Comparison of ENCODE assay signal across 10 cellular contexts in the genomic region with DNA sequence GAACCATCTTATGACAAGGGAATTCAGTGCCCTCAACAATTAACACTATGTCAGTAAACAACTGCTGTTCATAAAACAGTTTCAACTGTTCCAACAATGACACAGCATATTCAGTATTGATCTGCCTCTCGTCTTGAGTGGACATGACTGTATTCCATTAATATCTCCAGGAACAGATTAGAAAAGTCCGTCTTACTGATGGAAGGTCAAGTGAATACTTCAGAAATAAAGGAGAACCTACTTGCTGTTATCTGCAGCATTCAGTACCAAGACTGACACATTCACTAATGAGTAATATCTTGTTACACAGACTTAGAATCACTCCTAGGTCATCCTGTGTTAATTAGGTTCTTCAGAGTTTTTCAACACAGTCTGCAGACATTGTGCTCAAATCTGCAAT. TPM values are rescaled to one million over a fixed set of nuclear protein-coding genes. Genes with fewer than 3 reads are reported as not detected.
DNase-seq lines count a peak whose midpoint lies in the region; ATAC-seq, FAIRE-seq and TF ChIP-seq lines count a peak whose summit lies in the region.
"Had no signal": no experiment of that assay in that cellular context is flagged by ENCODE, and none has a peak within 500 bp of the region (broad histone marks: within the 10 kb centered on the region; RNA-seq: fewer than 3 reads in every experiment).

No MANE protein-coding gene starts in this region.

- TF ChIP-seq POLR2A in heart left ventricle (IDR thresholded peaks at IDR 0.05) (no peak), stomach (IDR thresholded peaks at IDR 0.05) (no peak)

- intact Hi-C loops in heart left ventricle (cut with DNase I) (no loop called here), stomach (cut with DNase I; ENCODE audit: low total_unique reads) (no loop called here)

- TF ChIP-seq EP300 in stomach (IDR thresholded peaks at IDR 0.05): no peak

- peaks cover 16% of the 10 kb centered on the region for H3K36me3 Mint-ChIP-seq in T-cell

- POLR2A ChIA-PET in T-cell (lab: Charles Lee): interaction anchor here in 1 of 2 donors (0.9 to 1.0 kb wide), 2 partner anchors 11 to 162 kb away, joined by 3 to 5 read pairs; no protein-coding TSS in a partner anchor

- H3K27me3 Mint-ChIP-seq in T-cell: no peaks in the 10 kb centered on the region

- H3K9me3 Mint-ChIP-seq in T-cell: no peaks in the 10 kb centered on the region

- ATAC-seq in heart left ventricle (peak in 3 of 4 donors; percentile 18 to 31 (median 28)), T-cell (replicated peaks in 1 of 4) (no peak), HG03342 (IDR thresholded peaks at IDR 0.05; ENCODE audit: unreplicated experiment) (no peak)

- H3K4me3 ChIP-seq in heart left ventricle (peak overlapping the region in 1 of 12 donors; percentile 5), right atrium auricular region (no peak overlapping the region), stomach (no peak overlapping the region)

- 7 to 18% (median 12%) methylated on average over 2 of the region's 2 CpGs for WGBS in heart left ventricle, 4 donors
- 18 to 30% (median 26%) methylated on average over 2 of the region's 2 CpGs for WGBS in stomach, 5 donors

- peak overlapping the region; percentile 8 to 56 for H3K27ac Mint-ChIP-seq in T-cell

- H3K27ac ChIP-seq in heart left ventricle: peak overlapping the region in 11 of 12 donors; percentile 9 to 73 (median 48)
- peak overlapping the region in 1 of 2 donors; percentile 25 for H3K27ac ChIP-seq in right atrium auricular region
- no peak overlapping the region for H3K27ac ChIP-seq in stomach

- peak overlapping the region in 2 of 3 donors; percentile 25 to 49 for H3K4me3 Mint-ChIP-seq in T-cell

- DNase-seq in heart left ventricle (no peak), right atrium auricular region (ENCODE audit: low spot score) (no peak), T-cell (no peak), globus pallidus (ENCODE audit: low spot score) (peak; percentile 17), urothelium cell line (ENCODE audit: low spot score) (no peak), stomach (no peak), KG1 (lab: John Stamatoyannopoulos, UW) (no peak)
- DNase-seq: activated CD8-positive, alpha-beta memory T cell treated with anti-CD3 and anti-CD28 coated beads, Interleukin-2, amount 50 U/mL, for 48 hours; NCI-H2107 had no signal

- H3K9me3 ChIP-seq in heart left ventricle (no peaks in the 10 kb centered on the region), right atrium auricular region (no peaks in the 10 kb centered on the region), stomach (no peaks in the 10 kb centered on the region)

- FAIRE-seq in urothelium cell line (lab: Jason Lieb, UNC): peak; percentile 46

- H3K4me1 ChIP-seq in heart left ventricle (peaks cover 0 to 94% (median 57%) of the 10 kb centered on the region in 12 donors), right atrium auricular region (peaks cover 0 to 46% of the 10 kb centered on the region in 2 donors), stomach (peaks cover 23 to 86% (median 44%) of the 10 kb centered on the region in 4 donors)

- TF ChIP-seq CTCF in heart left ventricle (IDR thresholded peaks at IDR 0.05): no peak
- TF ChIP-seq CTCF in right atrium auricular region (IDR thresholded peaks at IDR 0.05): no peak
- TF ChIP-seq CTCF in stomach (IDR thresholded peaks at IDR 0.05): no peak

- H3K27me3 ChIP-seq in heart left ventricle (no peaks in the 10 kb centered on the region), right atrium auricular region (no peaks in the 10 kb centered on the region), stomach (no peaks in the 10 kb centered on the region)

- H3K4me1 Mint-ChIP-seq in T-cell: peaks cover 68 to 70% (median 70%) of the 10 kb centered on the region in 3 donors

- CTCF ChIA-PET in T-cell (lab: Charles Lee): interaction anchor here in 1 of 2 donors (0.6 to 1.7 kb wide), 2 partner anchors 13 to 33 kb away, joined by 4 to 6 read pairs; no protein-coding TSS in a partner anchor

- peaks cover 0 to 42% (median 8%) of the 10 kb centered on the region in 9 donors for H3K36me3 ChIP-seq in heart left ventricle
- peaks cover 8% of the 10 kb centered on the region for H3K36me3 ChIP-seq in right atrium auricular region
- peaks cover 5 to 20% (median 16%) of the 10 kb centered on the region in 4 donors for H3K36me3 ChIP-seq in stomach

RNA-seq across cellular contexts. Expression of a gene that starts 12.1 kb away (rescaled TPM):
- total RNA-seq in heart left ventricle (10 to 100 TPM; 21.4 to 39.3 (median 28.6) TPM), right atrium auricular region (10 to 100 TPM; 22.4 to 26.0 TPM), T-cell (100 to 1,000 TPM in 1 of 5 donors, 10 to 100 TPM in 4; 46.5 to 108 (median 55.2) TPM), stomach (10 to 100 TPM in 4 of 5 donors, 1 to 10 TPM in 1; 9.0 to 90.3 (median 21.9) TPM)
- polyA plus RNA-seq in heart left ventricle (10 to 100 TPM; 10.4 to 23.4 TPM), stomach (10 to 100 TPM in 2 of 3 donors, 1 to 10 TPM in 1; 9.9 to 13.9 (median 11.8) TPM)

Comparison
In these comparisons a context has a peak if more than half of its experiments do, and no peak if none do; other contexts are left out.
1. ATAC-seq: peak in heart left ventricle (3 of 4); none in T-cell (0 of 4) and HG03342 (single experiment).
2. H3K27ac ChIP-seq: peak in heart left ventricle (11 of 12); none in stomach (0 of 5).